ENCODE assay signal across 15 cellular contexts in the genomic region with DNA sequence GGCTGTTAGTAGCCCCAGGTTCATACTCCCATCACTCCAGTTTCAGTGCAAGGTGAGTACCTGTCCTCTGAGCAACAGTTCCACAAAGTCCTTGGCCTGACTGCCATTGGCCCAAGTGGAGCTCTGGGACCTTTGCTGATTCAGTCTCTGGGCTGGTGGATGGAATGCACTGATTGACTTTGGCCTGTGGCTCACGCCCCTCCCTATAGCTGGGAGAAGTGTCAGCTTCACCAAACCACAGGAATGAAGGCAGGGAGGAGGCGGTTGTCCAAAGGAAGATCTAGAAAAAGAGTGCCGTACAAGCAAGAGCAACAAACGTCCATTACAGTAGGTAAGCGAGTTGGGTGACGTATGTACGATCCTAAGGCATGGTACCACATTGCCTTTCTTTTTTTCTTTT. TPM values are rescaled to one million over a fixed set of nuclear protein-coding genes. Genes with fewer than 3 reads are reported as not detected.
DNase-seq lines count a peak whose midpoint lies in the region; ATAC-seq, FAIRE-seq and TF ChIP-seq lines count a peak whose summit lies in the region.
"Had no signal": no experiment of that assay in that cellular context is flagged by ENCODE, and none has a peak within 500 bp of the region (broad histone marks: within the 10 kb centered on the region; RNA-seq: fewer than 3 reads in every experiment).

No MANE protein-coding gene starts in this region.

- H3K9me3 ChIP-seq in astrocyte (ENCODE audit: insufficient read depth, low read depth, low read length) = no peaks in the 10 kb centered on the region
- H3K9me3 ChIP-seq in keratinocyte (ENCODE audit: control insufficient read depth, low read depth, low read length) = no peaks in the 10 kb centered on the region

- ATAC-seq in HG03439 (IDR thresholded peaks at IDR 0.05; ENCODE audit: unreplicated experiment) = no peak
- ATAC-seq: natural killer cell treated with Interleukin-12 subunit alpha and Interleukin-12 subunit beta and Interleukin-15 and Interleukin-18, amount 100 ng/mL, for 72 hours had no signal

- H3K27ac ChIP-seq in astrocyte (ENCODE audit: low read depth, low read length) = peak overlapping the region; percentile 62
- H3K27ac ChIP-seq in keratinocyte (ENCODE audit: control insufficient read depth, insufficient read depth, low read length) = peak overlapping the region; percentile 39

- H3K4me2 ChIP-seq in astrocyte (ENCODE audit: low read length) (peak overlapping the region; percentile 65), keratinocyte (ENCODE audit: control insufficient read depth, extremely low read depth, insufficient read depth, low read depth, low read length) (peak overlapping the region; percentile 35)

- TF ChIP-seq CTCF in astrocyte (IDR thresholded peaks at IDR 0.05; ENCODE audit: insufficient read depth, low read depth, low read length) (no peak), keratinocyte (optimal IDR thresholded peaks at IDR 0.05 in 1 of 3, IDR thresholded peaks at IDR 0.05 in 1 of 3, conservative IDR thresholded peaks at IDR 0.05 in 1 of 3; ENCODE audit: extremely low read depth in 1 of 3, insufficient read depth in 2 of 3, low read length in 3 of 3) (no peak)

- H3K4me1 ChIP-seq in astrocyte (ENCODE audit: insufficient read depth, low read length) (peaks cover 25% of the 10 kb centered on the region), keratinocyte (ENCODE audit: control insufficient read depth, extremely low read depth, insufficient read depth, low read length) (peaks cover 23% of the 10 kb centered on the region)

- no peaks in the 10 kb centered on the region for H3K27me3 ChIP-seq in astrocyte (ENCODE audit: insufficient read depth, low read length)
- no peaks in the 10 kb centered on the region for H3K27me3 ChIP-seq in keratinocyte (ENCODE audit: control insufficient read depth, extremely low read depth, insufficient read depth, low read length)

- H3K9ac ChIP-seq in astrocyte (ENCODE audit: low read length) (peak overlapping the region; percentile 8), keratinocyte (ENCODE audit: control insufficient read depth, extremely low read depth, insufficient read depth, low read length) (no peak overlapping the region)

- dilution Hi-C loops in keratinocyte (cut with MboI; ENCODE audit: extremely low pct_ligation_motif_present, low sequenced_read_pairs) = no loop called here

- H3K4me3 Mint-ChIP-seq in astrocyte (ENCODE audit: unreplicated experiment) = no peak overlapping the region
- H3K4me3 Mint-ChIP-seq: activated naive CD8-positive, alpha-beta T cell; endodermal cell; natural killer cell treated with Interleukin-12 subunit alpha and Interleukin-12 subunit beta and Interleukin-15 and Interleukin-18, amount 100 ng/mL, for 72 hours had no signal

- DNase-seq in AG08395 (ENCODE audit: low spot score) (peak; percentile 89), HS-27A (ENCODE audit: low read depth) (peak; percentile 75), astrocyte (ENCODE audit: low read depth) (peak; percentile 94), keratinocyte (ENCODE audit: low read depth, low spot score) (peak; percentile 69), cerebellar cortex (ENCODE audit: low spot score) (no peak), RPMI8226 (no peak)
- no peak for DNase-seq in effector CD8-positive, alpha-beta T cell (lab: John Stamatoyannopoulos, UW)
- DNase-seq: activated CD8-positive, alpha-beta memory T cell treated with anti-CD3 and anti-CD28 coated beads for 24 hours; endodermal cell; NCI-H774; stimulated activated CD4-positive, alpha-beta T cell treated with anti-CD3 and anti-CD28 coated beads, Interleukin-12 subunit alpha, Interleukin-12 subunit beta, amount 100 ng/mL, for 4 hours; SW 1271 had no signal

- no peaks in the 10 kb centered on the region for H3K9me3 Mint-ChIP-seq in astrocyte (ENCODE audit: unreplicated experiment)
- H3K9me3 Mint-ChIP-seq: endodermal cell; natural killer cell treated with Interleukin-12 subunit alpha and Interleukin-12 subunit beta and Interleukin-15 and Interleukin-18, amount 100 ng/mL, for 72 hours had no signal

- H3K4me3 ChIP-seq in astrocyte (ENCODE audit: insufficient read depth, low read depth, low read length) = no peak overlapping the region
- no peak overlapping the region for H3K4me3 ChIP-seq in keratinocyte (ENCODE audit: control insufficient read depth in 2 of 3, extremely low read depth in 1 of 3, insufficient read depth in 2 of 3, low read depth in 1 of 3, low read length in 3 of 3)

- no peaks in the 10 kb centered on the region for H3K27me3 Mint-ChIP-seq in astrocyte (ENCODE audit: low read depth, unreplicated experiment)

- no peaks in the 10 kb centered on the region for H3K79me2 ChIP-seq in astrocyte (ENCODE audit: insufficient read depth, low read length)
- no peaks in the 10 kb centered on the region for H3K79me2 ChIP-seq in keratinocyte (ENCODE audit: control insufficient read depth, insufficient read depth, low read length)

- H4K20me1 ChIP-seq in astrocyte (ENCODE audit: insufficient read depth, low read length) (no peaks in the 10 kb centered on the region), keratinocyte (ENCODE audit: control insufficient read depth, extremely low read depth, insufficient read depth, low read length) (no peaks in the 10 kb centered on the region)

- H3K36me3 ChIP-seq in astrocyte (ENCODE audit: insufficient read depth, low read length) (no peaks in the 10 kb centered on the region), keratinocyte (ENCODE audit: control insufficient read depth in 2 of 2, extremely low read depth in 1 of 2, insufficient read depth in 2 of 2, low read length in 2 of 2) (no peaks in the 10 kb centered on the region)

- no peaks in the 10 kb centered on the region for H3K36me3 Mint-ChIP-seq in astrocyte (ENCODE audit: low read depth, unreplicated experiment)
- H3K36me3 Mint-ChIP-seq: natural killer cell treated with Interleukin-12 subunit alpha and Interleukin-12 subunit beta and Interleukin-15 and Interleukin-18, amount 100 ng/mL, for 72 hours had no signal

- peaks cover 25% of the 10 kb centered on the region for H3K4me1 Mint-ChIP-seq in astrocyte (ENCODE audit: low read depth, unreplicated experiment)

- peak overlapping the region; percentile 15 for H3K27ac Mint-ChIP-seq in astrocyte (ENCODE audit: unreplicated experiment)
- H3K27ac Mint-ChIP-seq: endodermal cell had no signal

- FAIRE-seq in astrocyte (lab: Jason Lieb, UNC) (peak; percentile 26), keratinocyte (lab: Jason Lieb, UNC) (peak; percentile 98)

- H3K9me1 ChIP-seq in keratinocyte (ENCODE audit: control insufficient read depth, extremely low read depth, insufficient read depth, low read length) = no peaks in the 10 kb centered on the region

- H2AFZ ChIP-seq in astrocyte (ENCODE audit: low read depth, low read length) (no peak overlapping the region), keratinocyte (ENCODE audit: control insufficient read depth, low read length) (peak overlapping the region; percentile 11)

RNA-seq across cellular contexts. Expression of gene QPCT, which starts 34.0 kb away (rescaled TPM):
- total RNA-seq in astrocyte = 23.1 and 25.2 TPM in 2 replicates
- polyA plus RNA-seq in keratinocyte = 11.6 to 26.2 TPM (median 11.7 TPM) in 3 replicates
- polyA plus RNA-seq in keratinocyte (2011; ENCODE audit: low read depth) = 25.3 TPM
- polyA plus RNA-seq in keratinocyte (2011; cell fraction: cytosol; rRNA removed) = 13.9 and 25.5 TPM in 2 replicates
- 32.5 and 33.5 TPM in 2 replicates for polyA plus RNA-seq in keratinocyte (2011; cell fraction: nucleus; rRNA removed)
- polyA plus RNA-seq in keratinocyte (2012; ENCODE audit: low replicate concordance) = 8.1 and 35.4 TPM in 2 replicates
- 14.4 to 23.7 TPM (median 18.5 TPM) in 3 replicates for polyA minus RNA-seq in keratinocyte
- polyA minus RNA-seq in keratinocyte (2011; cell fraction: cytosol; rRNA and poly(A)+ RNA removed) = 25.1 TPM
- 12.8 and 16.4 TPM in 2 replicates for polyA minus RNA-seq in keratinocyte (2011; cell fraction: nucleus; rRNA and poly(A)+ RNA removed)

RNA-seq across cellular contexts. Expression of gene PRKD3, which starts 53.8 kb away (rescaled TPM):
- 40.0 and 42.5 TPM in 2 replicates for total RNA-seq in astrocyte
- polyA plus RNA-seq in keratinocyte = 17.6 to 25.4 TPM (median 19.9 TPM) in 3 replicates
- polyA plus RNA-seq in keratinocyte (2011; ENCODE audit: low read depth) = 6.0 TPM
- 12.5 and 21.0 TPM in 2 replicates for polyA plus RNA-seq in keratinocyte (2011; cell fraction: cytosol; rRNA removed)
- 21.9 and 22.6 TPM in 2 replicates for polyA plus RNA-seq in keratinocyte (2011; cell fraction: nucleus; rRNA removed)
- 8.5 and 15.4 TPM in 2 replicates for polyA plus RNA-seq in keratinocyte (2012; ENCODE audit: low replicate concordance)
- polyA minus RNA-seq in keratinocyte = 11.3 to 40.5 TPM (median 27.2 TPM) in 3 replicates
- polyA minus RNA-seq in keratinocyte (2011; cell fraction: cytosol; rRNA and poly(A)+ RNA removed) = 15.7 TPM
- 23.0 and 37.9 TPM in 2 replicates for polyA minus RNA-seq in keratinocyte (2011; cell fraction: nucleus; rRNA and poly(A)+ RNA removed)

Comparison
In these comparisons a context has a peak if more than half of its experiments do, and no peak if none do; other contexts are left out.
1. DNase-seq: peak in AG08395 (single experiment), HS-27A (single experiment), astrocyte (single experiment) and keratinocyte (single experiment); none in cerebellar cortex (single experiment), effector CD8-positive, alpha-beta T cell (single experiment) and RPMI8226 (single experiment).